ENCODE assay signal across 18 cellular contexts in the genomic region with DNA sequence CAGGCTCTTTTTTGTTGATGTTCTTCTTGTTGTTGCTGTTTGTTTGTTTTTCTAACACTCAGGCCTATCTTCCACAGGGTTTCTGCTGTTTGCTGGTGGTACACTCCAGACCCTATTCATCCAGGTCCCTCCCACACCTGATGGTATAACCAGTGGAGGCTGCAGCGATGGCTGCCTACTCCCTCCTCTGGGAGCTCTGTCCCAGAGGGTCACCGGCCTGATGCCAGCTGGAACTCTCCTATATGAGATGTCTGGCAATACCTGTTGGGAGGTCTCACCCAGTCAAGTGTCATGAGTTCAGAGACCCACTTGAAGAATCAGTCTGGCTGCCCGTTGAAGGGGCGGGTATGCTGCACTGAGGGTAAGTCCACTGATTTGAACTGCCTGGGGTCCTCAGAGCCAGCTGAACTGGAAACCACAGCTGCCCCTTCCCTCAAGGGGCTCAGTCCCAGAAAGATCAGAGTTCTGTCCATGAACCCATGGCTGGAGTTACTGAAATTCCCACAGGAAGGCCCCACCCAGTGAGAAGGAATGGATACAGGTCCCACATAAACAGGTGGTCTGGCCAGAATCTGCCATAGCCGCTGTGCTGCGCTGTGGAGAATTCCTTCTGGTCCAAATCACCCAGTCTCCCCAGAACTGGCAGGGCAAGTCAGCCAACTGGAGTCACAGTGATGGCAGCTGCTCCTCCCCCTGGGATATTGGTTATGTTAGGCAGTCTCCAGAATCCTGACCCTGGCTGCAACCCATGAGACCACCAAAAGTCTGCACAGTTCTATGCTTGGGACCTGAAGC.
DNase-seq lines count a peak whose midpoint lies in the region; ATAC-seq, FAIRE-seq and TF ChIP-seq lines count a peak whose summit lies in the region.
"Had no signal": no experiment of that assay in that cellular context is flagged by ENCODE, and none has a peak within 500 bp of the region (broad histone marks: within the 10 kb centered on the region; RNA-seq: fewer than 3 reads in every experiment).

No MANE protein-coding gene starts in this region.

- H3K9me3 ChIP-seq in kidney (ENCODE audit: control insufficient read depth in 1 of 2, low read length in 2 of 2): no peaks in the 10 kb centered on the region
- H3K9me3 ChIP-seq in upper lobe of right lung: peaks cover 4% of the 10 kb centered on the region

- H3K27ac Mint-ChIP-seq in progenitor cell of endocrine pancreas: peak overlapping the region; percentile 54
- no peak overlapping the region for H3K27ac Mint-ChIP-seq in activated CD4-positive, alpha-beta T cell treated with anti-CD3 and anti-CD28 coated beads for 36 hours
- H3K27ac Mint-ChIP-seq: CD14-positive monocyte; CD4-positive, alpha-beta memory T cell; H9 had no signal

- H3K4me3 ChIP-seq in kidney (ENCODE audit: low read length in 2 of 2) (no peak overlapping the region), upper lobe of right lung (no peak overlapping the region)
- H3K4me3 ChIP-seq: BLaER1 had no signal

- no peaks in the 10 kb centered on the region for H3K4me1 ChIP-seq in kidney (ENCODE audit: control insufficient read depth in 1 of 2, insufficient read depth in 1 of 2, low read depth in 1 of 2, low read length in 2 of 2)
- H3K4me1 ChIP-seq in upper lobe of right lung: no peaks in the 10 kb centered on the region
- H3K4me1 ChIP-seq: BLaER1 had no signal

- peaks cover 23% of the 10 kb centered on the region for H3K9me3 Mint-ChIP-seq in progenitor cell of endocrine pancreas (ENCODE audit: low read depth)
- peaks cover 25% of the 10 kb centered on the region for H3K9me3 Mint-ChIP-seq in activated CD4-positive, alpha-beta T cell treated with anti-CD3 and anti-CD28 coated beads for 36 hours (ENCODE audit: low read depth)

- CTCF ChIA-PET in activated CD4-positive, alpha-beta T cell treated with anti-CD3 and anti-CD28 coated beads for 36 hours (lab: Charles Lee): interaction anchor here (1.3 kb wide), 1 partner anchor 14 kb away, joined by 3 read pairs; no protein-coding TSS in a partner anchor

- ATAC-seq in Right ventricle myocardium superior (ENCODE audit: poor library complexity): no peak
- ATAC-seq in Right ventricle myocardium inferior: no peak
- ATAC-seq in upper lobe of right lung: no peak
- no peak for ATAC-seq in activated CD4-positive, alpha-beta T cell treated with anti-CD3 and anti-CD28 coated beads for 36 hours
- ATAC-seq: HepG2 had no signal

- DNase-seq in Right ventricle myocardium superior: peak; percentile 17
- DNase-seq in Right ventricle myocardium inferior (ENCODE audit: missing footprints): no peak
- DNase-seq in kidney: peak; percentile 49
- no peak for DNase-seq in progenitor cell of endocrine pancreas (ENCODE audit: low spot score, unreplicated experiment)
- peak; percentile 36 for DNase-seq in upper lobe of right lung
- no peak for DNase-seq in activated CD4-positive, alpha-beta T cell treated with anti-CD3 and anti-CD28 coated beads for 36 hours
- DNase-seq in inferior parietal cortex (ENCODE audit: extremely low spot score): no peak
- no peak for DNase-seq in dedifferentiated amniotic fluid mesenchymal stem cell (ENCODE audit: extremely low spot score)
- DNase-seq: 8988T; CD4-positive, alpha-beta memory T cell; DMS153; DMS79; GF-D8; H9 had no signal

- no peaks in the 10 kb centered on the region for H3K36me3 ChIP-seq in kidney (ENCODE audit: control insufficient read depth in 1 of 2, insufficient read depth in 2 of 2, low read length in 2 of 2)
- no peaks in the 10 kb centered on the region for H3K36me3 ChIP-seq in upper lobe of right lung
- H3K36me3 ChIP-seq: BLaER1 had no signal

- intact Hi-C loops in Right ventricle myocardium superior (cut with DNase I): no loop called here
- intact Hi-C loops in Right ventricle myocardium inferior (cut with DNase I): no loop called here
- intact Hi-C loops in kidney (cut with DNase I): no loop called here
- intact Hi-C loops in upper lobe of right lung (cut with DNase I): no loop called here
- intact Hi-C loops in activated CD4-positive, alpha-beta T cell treated with anti-CD3 and anti-CD28 coated beads for 36 hours (cut with DNase I, micrococcal nuclease): no loop called here

- TF ChIP-seq CTCF in kidney (IDR thresholded peaks at IDR 0.05; ENCODE audit: borderline replicate concordance, extremely low read depth, insufficient read depth): no peak
- TF ChIP-seq CTCF in progenitor cell of endocrine pancreas (IDR thresholded peaks at IDR 0.05; ENCODE audit: unreplicated experiment): no peak
- no peak for TF ChIP-seq CTCF in upper lobe of right lung (IDR thresholded peaks at IDR 0.05)

- no peak for FAIRE-seq in kidney (lab: Jason Lieb, UNC)
- FAIRE-seq: H1, HepG2 had no signal

- H3K27ac ChIP-seq in kidney (ENCODE audit: low read depth in 2 of 2, low read length in 2 of 2) (no peak overlapping the region), upper lobe of right lung (no peak overlapping the region)
- H3K27ac ChIP-seq: BLaER1 had no signal

- no peak overlapping the region for H3K9ac ChIP-seq in kidney (ENCODE audit: low read length in 2 of 2)
- H3K9ac ChIP-seq: BLaER1 had no signal

- POLR2A ChIA-PET in activated CD4-positive, alpha-beta T cell treated with anti-CD3 and anti-CD28 coated beads for 36 hours (lab: Charles Lee): no interaction called here

- peaks cover 6% of the 10 kb centered on the region for H3K36me3 Mint-ChIP-seq in progenitor cell of endocrine pancreas (ENCODE audit: insufficient read depth)
- no peaks in the 10 kb centered on the region for H3K36me3 Mint-ChIP-seq in activated CD4-positive, alpha-beta T cell treated with anti-CD3 and anti-CD28 coated beads for 36 hours (ENCODE audit: low read depth)
- H3K36me3 Mint-ChIP-seq: CD14-positive monocyte; CD4-positive, alpha-beta memory T cell had no signal

- H3K4me3 Mint-ChIP-seq in progenitor cell of endocrine pancreas (ENCODE audit: low read depth): no peak overlapping the region
- no peak overlapping the region for H3K4me3 Mint-ChIP-seq in activated CD4-positive, alpha-beta T cell treated with anti-CD3 and anti-CD28 coated beads for 36 hours
- H3K4me3 Mint-ChIP-seq: CD14-positive monocyte; CD4-positive, alpha-beta memory T cell; H9 had no signal

- peaks cover 11% of the 10 kb centered on the region for H3K4me1 Mint-ChIP-seq in progenitor cell of endocrine pancreas (ENCODE audit: low read depth)
- no peaks in the 10 kb centered on the region for H3K4me1 Mint-ChIP-seq in activated CD4-positive, alpha-beta T cell treated with anti-CD3 and anti-CD28 coated beads for 36 hours
- H3K4me1 Mint-ChIP-seq: CD14-positive monocyte; CD4-positive, alpha-beta memory T cell had no signal

- H3K27me3 ChIP-seq in upper lobe of right lung: no peaks in the 10 kb centered on the region
- H3K27me3 ChIP-seq: BLaER1 had no signal

- no peaks in the 10 kb centered on the region for H3K27me3 Mint-ChIP-seq in progenitor cell of endocrine pancreas
- no peaks in the 10 kb centered on the region for H3K27me3 Mint-ChIP-seq in activated CD4-positive, alpha-beta T cell treated with anti-CD3 and anti-CD28 coated beads for 36 hours
- H3K27me3 Mint-ChIP-seq: CD4-positive, alpha-beta memory T cell had no signal

Comparison
In these comparisons a context has a peak if more than half of its experiments do, and no peak if none do; other contexts are left out.
1. DNase-seq: peak in Right ventricle myocardium superior (single experiment), kidney (single experiment) and upper lobe of right lung (single experiment); none in Right ventricle myocardium inferior (single experiment), progenitor cell of endocrine pancreas (single experiment), activated CD4-positive, alpha-beta T cell treated with anti-CD3 and anti-CD28 coated beads for 36 hours (single experiment), inferior parietal cortex (single experiment) and dedifferentiated amniotic fluid mesenchymal stem cell (single experiment).